Comparison of ENCODE assay signal across 1 cellular context in genomic region chr17:76558210-76559095, GRCh38.
TF ChIP-seq lines count a peak whose summit lies in the region.

No MANE protein-coding gene starts in this region.

TF ChIP-seq in H1, 55 proteins besides CTCF, POLR2A, EP300 and RAD21:
- TF ChIP-seq TCF12 (IDR thresholded peaks at IDR 0.05; ENCODE audit: low read depth, low read length) (no peak), JUN (IDR thresholded peaks at IDR 0.05; ENCODE audit: low read depth, low read length) (no peak), KDM5A (IDR thresholded peaks at IDR 0.05; ENCODE audit: low read length) (peak; percentile 48; the same call in 1 of the 2 replicates), HDAC2 (IDR thresholded peaks at IDR 0.05; ENCODE audit: borderline replicate concordance in 1 of 2, low read depth in 2 of 2, low read length in 2 of 2) (no peak), POLR2AphosphoS5 (IDR thresholded peaks at IDR 0.05; ENCODE audit: low read depth, low read length) (no peak), TAF7 (optimal IDR thresholded peaks at IDR 0.05; ENCODE audit: borderline replicate concordance, low read depth, low read length) (peak; percentile 32)
